18 cellular contexts compared by ENCODE assay signal in genomic region chr7:125125315-125125714, GRCh38.
DNase-seq lines count a peak whose midpoint lies in the region; TF ChIP-seq lines count a peak whose summit lies in the region.
"Had no signal": no experiment of that assay in that cellular context is flagged by ENCODE, and none has a peak within 500 bp of the region (broad histone marks: within the 10 kb centered on the region; RNA-seq: fewer than 3 reads in every experiment).

No MANE protein-coding gene starts in this region.

- no peak overlapping the region for H2BK15ac ChIP-seq in neuronal stem cell (ENCODE audit: low read length)

- no peak overlapping the region for H4K91ac ChIP-seq in neuronal stem cell (ENCODE audit: low read depth, low read length, poor library complexity)

- H3K9me3 ChIP-seq in neuronal stem cell (replicated peaks in 1 of 2; ENCODE audit: control insufficient read depth in 2 of 2, insufficient read depth in 1 of 2, low read depth in 1 of 2, low read length in 2 of 2) = no peaks in the 10 kb centered on the region
- H3K9me3 ChIP-seq: A549; BLaER1 treated with 17β-estradiol and CSF1 and Interleukin-3, amounts not matched to agents 10 nM and 100 nM; Caco-2 had no signal

- no peak overlapping the region for H4K8ac ChIP-seq in neuronal stem cell (ENCODE audit: low read depth, low read length)

- peak; percentile 77 for DNase-seq in chondrocyte (ENCODE audit: low spot score)
- DNase-seq in glutamatergic neuron = no peak
- no peak for DNase-seq in neuronal stem cell (ENCODE audit: low spot score)
- no peak for DNase-seq in LoVo (ENCODE audit: low spot score)
- no peak for DNase-seq in globus pallidus (ENCODE audit: low spot score)
- no peak for DNase-seq in mucosa of gallbladder (ENCODE audit: low spot score)
- DNase-seq: AML-193; Caco-2; Calu3; CD4-positive, alpha-beta T cell; CD8-positive, alpha-beta T cell; DMS79 treated with DMSO at 0.1 percent for 48 hours; GF-D8 had no signal

- peak overlapping the region; percentile 81 for H3K23ac ChIP-seq in neuronal stem cell (ENCODE audit: low read depth, low read length, poor library complexity)

- H3K27me3 ChIP-seq in neuronal stem cell (ENCODE audit: control insufficient read depth in 3 of 3, insufficient read depth in 3 of 3, low read depth in 1 of 3, low read length in 3 of 3) = no peaks in the 10 kb centered on the region
- H3K27me3 ChIP-seq: BLaER1 treated with 17β-estradiol and CSF1 and Interleukin-3, amounts not matched to agents 10 nM and 100 nM had no signal

- peaks cover 8% of the 10 kb centered on the region for H3K4me1 Mint-ChIP-seq in chondrocyte (ENCODE audit: low read depth)
- peaks cover 39% of the 10 kb centered on the region for H3K4me1 Mint-ChIP-seq in glutamatergic neuron (ENCODE audit: low read depth, unreplicated experiment)
- H3K4me1 Mint-ChIP-seq: B cell had no signal

- H3K9me3 Mint-ChIP-seq in chondrocyte (ENCODE audit: low read depth) (peaks cover 13% of the 10 kb centered on the region), glutamatergic neuron (ENCODE audit: unreplicated experiment) (peaks cover 12% of the 10 kb centered on the region)
- H3K9me3 Mint-ChIP-seq: CD4-positive, alpha-beta T cell had no signal

- H3K36me3 ChIP-seq in neuronal stem cell (replicated peaks in 1 of 2; ENCODE audit: control insufficient read depth in 2 of 2, insufficient read depth in 2 of 2, low read length in 2 of 2) = no peaks in the 10 kb centered on the region
- H3K36me3 ChIP-seq: BLaER1 treated with 17β-estradiol and CSF1 and Interleukin-3, amounts not matched to agents 10 nM and 100 nM had no signal

- H2BK5ac ChIP-seq in neuronal stem cell (ENCODE audit: low read length) = no peak overlapping the region

- no peak overlapping the region for H3K9ac ChIP-seq in neuronal stem cell (ENCODE audit: low read depth, low read length, poor library complexity)
- H3K9ac ChIP-seq: BLaER1 treated with 17β-estradiol and CSF1 and Interleukin-3, amounts not matched to agents 10 nM and 100 nM had no signal

- TF ChIP-seq CTCF in chondrocyte (IDR thresholded peaks at IDR 0.05) (no peak), glutamatergic neuron (IDR thresholded peaks at IDR 0.05; ENCODE audit: partially characterized antibody, unreplicated experiment) (no peak)

- H2AFZ ChIP-seq in neuronal stem cell (ENCODE audit: low read length) = no peak overlapping the region

- WGBS in neuronal stem cell (ENCODE audit: extremely low coverage in 2 of 2, insufficient read length in 2 of 2, insufficient replicate concordance in 1 of 2), 2 donors = no CpG with 5 or more reads among the region's 15 CpGs

- H2BK120ac ChIP-seq in neuronal stem cell (ENCODE audit: low read depth, low read length) = no peak overlapping the region

- peaks cover 2 to 3% of the 10 kb centered on the region in 2 donors for H3K4me1 ChIP-seq in neuronal stem cell (ENCODE audit: control insufficient read depth in 2 of 2, insufficient read depth in 1 of 2, low read depth in 1 of 2, low read length in 2 of 2)
- H3K4me1 ChIP-seq: A549; BLaER1 treated with 17β-estradiol and CSF1 and Interleukin-3, amounts not matched to agents 10 nM and 100 nM; Caco-2 had no signal

- H2AK5ac ChIP-seq in neuronal stem cell (ENCODE audit: low read depth, low read length) = no peak overlapping the region

- H3K27ac Mint-ChIP-seq in chondrocyte (ENCODE audit: unreplicated experiment) = no peak overlapping the region
- peak overlapping the region; percentile 72 for H3K27ac Mint-ChIP-seq in glutamatergic neuron (ENCODE audit: unreplicated experiment)
- H3K27ac Mint-ChIP-seq: B cell; CD4-positive, alpha-beta T cell; CD8-positive, alpha-beta T cell had no signal

- H3K4me2 ChIP-seq in neuronal stem cell (ENCODE audit: insufficient read depth, low read length, poor library complexity, severe bottlenecking) = no peak overlapping the region
- H3K4me2 ChIP-seq: A549; BLaER1 treated with 17β-estradiol and CSF1 and Interleukin-3, amounts not matched to agents 10 nM and 100 nM had no signal

- no peak overlapping the region for H3K18ac ChIP-seq in neuronal stem cell (ENCODE audit: low read length)

- H3K4me3 Mint-ChIP-seq in chondrocyte (ENCODE audit: unreplicated experiment) = no peak overlapping the region
- peak overlapping the region; percentile 63 for H3K4me3 Mint-ChIP-seq in glutamatergic neuron (ENCODE audit: unreplicated experiment)
- H3K4me3 Mint-ChIP-seq: B cell; CD4-positive, alpha-beta T cell; CD8-positive, alpha-beta T cell had no signal

- H3K4me3 ChIP-seq in neuronal stem cell (ENCODE audit: low read length in 2 of 2) = no peak overlapping the region
- H3K4me3 ChIP-seq: A549; BLaER1 treated with 17β-estradiol and CSF1 and Interleukin-3, amounts not matched to agents 10 nM and 100 nM had no signal

- no peaks in the 10 kb centered on the region for H3K27me3 Mint-ChIP-seq in chondrocyte (ENCODE audit: low read depth)
- H3K27me3 Mint-ChIP-seq in glutamatergic neuron (ENCODE audit: unreplicated experiment) = peaks cover 6% of the 10 kb centered on the region
- H3K27me3 Mint-ChIP-seq: B cell; CD4-positive, alpha-beta T cell had no signal

- no peak overlapping the region for H3K4ac ChIP-seq in neuronal stem cell (ENCODE audit: low read length)

- H3K36me3 Mint-ChIP-seq in chondrocyte (ENCODE audit: low read depth) = no peaks in the 10 kb centered on the region
- no peaks in the 10 kb centered on the region for H3K36me3 Mint-ChIP-seq in glutamatergic neuron (ENCODE audit: unreplicated experiment)
- H3K36me3 Mint-ChIP-seq: CD8-positive, alpha-beta T cell had no signal

- H3K14ac ChIP-seq in neuronal stem cell (ENCODE audit: low read length) = no peak overlapping the region

- no peak overlapping the region for H3K27ac ChIP-seq in neuronal stem cell (replicated peaks; ENCODE audit: low read length)
- H3K27ac ChIP-seq: 22Rv1; A549; BLaER1 treated with 17β-estradiol and CSF1 and Interleukin-3, amounts not matched to agents 10 nM and 100 nM; C4-2B had no signal

- H3K79me1 ChIP-seq in neuronal stem cell (ENCODE audit: low read depth, low read length) = no peaks in the 10 kb centered on the region

- H2BK12ac ChIP-seq in neuronal stem cell (ENCODE audit: low read length) = no peak overlapping the region
